Comparison of ENCODE assay signal across 21 cellular contexts in genomic region chr15:79066391-79067090, GRCh38. TPM values are rescaled to one million over a fixed set of nuclear protein-coding genes. Genes with fewer than 3 reads are reported as not detected.
DNase-seq lines count a peak whose midpoint lies in the region; ATAC-seq and TF ChIP-seq lines count a peak whose summit lies in the region.
"Had no signal": no experiment of that assay in that cellular context is flagged by ENCODE, and none has a peak within 500 bp of the region (broad histone marks: within the 10 kb centered on the region; RNA-seq: fewer than 3 reads in every experiment).

No MANE protein-coding gene starts in this region.

- peak overlapping the region; percentile 44 for H3K27ac Mint-ChIP-seq in stimulated activated effector memory CD8-positive, alpha-beta T cell treated with anti-CD3 and anti-CD28 coated beads, Interleukin-12 subunit alpha, Interleukin-12 subunit beta, amount 100 ng/mL, for 72 hours
- H3K27ac Mint-ChIP-seq: CD4-positive, alpha-beta memory T cell had no signal

- no peak overlapping the region for H3K9ac ChIP-seq in neuronal stem cell (ENCODE audit: low read depth, low read length, poor library complexity)

- no peak overlapping the region for H2BK5ac ChIP-seq in neuronal stem cell (ENCODE audit: low read length)

- H2AFZ ChIP-seq in neuronal stem cell (ENCODE audit: low read length), result no peak overlapping the region

- no peak overlapping the region for H2BK12ac ChIP-seq in neuronal stem cell (ENCODE audit: low read length)

- DNase-seq in RPMI8226 (peak; percentile 13), neuronal stem cell (ENCODE audit: low spot score) (no peak), GM20000 (ENCODE audit: low spot score) (no peak), SW 1271 (lab: John Stamatoyannopoulos, UW) (no peak), cortex of kidney (lab: John Stamatoyannopoulos, UW) (no peak)
- no peak for DNase-seq in stimulated activated effector memory CD8-positive, alpha-beta T cell treated with anti-CD3 and anti-CD28 coated beads, Interleukin-12 subunit alpha, Interleukin-12 subunit beta, amount 100 ng/mL, for 72 hours (ENCODE audit: low spot score in 2 of 2)
- DNase-seq: Caco-2; CD4-positive, alpha-beta memory T cell; DMS79 treated with DMSO at 0.1 percent for 48 hours; GF-D8; NCI-H1048; NCI-H2029 treated with DMSO at 0.1 percent for 48 hours; NCI-H226; NCI-H510A; NCI-H69; OCI-M1; Peyer's patch; SIG-M5 had no signal

- H3K36me3 Mint-ChIP-seq in stimulated activated effector memory CD8-positive, alpha-beta T cell treated with anti-CD3 and anti-CD28 coated beads, Interleukin-12 subunit alpha, Interleukin-12 subunit beta, amount 100 ng/mL, for 72 hours, result no peaks in the 10 kb centered on the region
- H3K36me3 Mint-ChIP-seq: CD4-positive, alpha-beta memory T cell had no signal

- H3K4me1 ChIP-seq in neuronal stem cell (ENCODE audit: control insufficient read depth in 2 of 2, insufficient read depth in 1 of 2, low read depth in 1 of 2, low read length in 2 of 2), result peaks cover 0 to 6% of the 10 kb centered on the region in 2 donors
- H3K4me1 ChIP-seq: Peyer's patch had no signal

- no peak overlapping the region for H3K4ac ChIP-seq in neuronal stem cell (ENCODE audit: low read length)

- no peaks in the 10 kb centered on the region for H3K36me3 ChIP-seq in neuronal stem cell (replicated peaks in 1 of 2; ENCODE audit: control insufficient read depth in 2 of 2, insufficient read depth in 2 of 2, low read length in 2 of 2)
- H3K36me3 ChIP-seq: Peyer's patch had no signal

- H2AK5ac ChIP-seq in neuronal stem cell (ENCODE audit: low read depth, low read length), result no peak overlapping the region

- no peak overlapping the region for H3K14ac ChIP-seq in neuronal stem cell (ENCODE audit: low read length)

- H3K27me3 ChIP-seq in neuronal stem cell (ENCODE audit: control insufficient read depth in 3 of 3, insufficient read depth in 3 of 3, low read depth in 1 of 3, low read length in 3 of 3), result peaks cover 0 to 35% (median 0%) of the 10 kb centered on the region in 3 experiments
- H3K27me3 ChIP-seq: Peyer's patch had no signal

- no peak overlapping the region for H3K4me3 ChIP-seq in neuronal stem cell (ENCODE audit: low read length in 2 of 2)
- H3K4me3 ChIP-seq: Peyer's patch had no signal

- no peak overlapping the region for H3K4me3 Mint-ChIP-seq in stimulated activated effector memory CD8-positive, alpha-beta T cell treated with anti-CD3 and anti-CD28 coated beads, Interleukin-12 subunit alpha, Interleukin-12 subunit beta, amount 100 ng/mL, for 72 hours
- H3K4me3 Mint-ChIP-seq: CD4-positive, alpha-beta memory T cell had no signal

- H3K79me1 ChIP-seq in neuronal stem cell (ENCODE audit: low read depth, low read length), result no peaks in the 10 kb centered on the region

- H3K27ac ChIP-seq in cingulate gyrus (ENCODE audit: low read depth, low read length), result peak overlapping the region; percentile 30
- no peak overlapping the region for H3K27ac ChIP-seq in neuronal stem cell (replicated peaks; ENCODE audit: low read length)
- H3K27ac ChIP-seq: HL-60, Peyer's patch had no signal

- H4K91ac ChIP-seq in neuronal stem cell (ENCODE audit: low read depth, low read length, poor library complexity), result no peak overlapping the region

- H4K8ac ChIP-seq in neuronal stem cell (ENCODE audit: low read depth, low read length), result no peak overlapping the region

- peak overlapping the region; percentile 55 for H3K18ac ChIP-seq in neuronal stem cell (ENCODE audit: low read length)

- H3K4me1 Mint-ChIP-seq in stimulated activated effector memory CD8-positive, alpha-beta T cell treated with anti-CD3 and anti-CD28 coated beads, Interleukin-12 subunit alpha, Interleukin-12 subunit beta, amount 100 ng/mL, for 72 hours, result no peaks in the 10 kb centered on the region
- H3K4me1 Mint-ChIP-seq: CD4-positive, alpha-beta memory T cell had no signal

- no peaks in the 10 kb centered on the region for H3K9me3 Mint-ChIP-seq in stimulated activated effector memory CD8-positive, alpha-beta T cell treated with anti-CD3 and anti-CD28 coated beads, Interleukin-12 subunit alpha, Interleukin-12 subunit beta, amount 100 ng/mL, for 72 hours
- H3K9me3 Mint-ChIP-seq: CD4-positive, alpha-beta memory T cell had no signal

- no peak for TF ChIP-seq CTCF in GM20000 (IDR thresholded peaks at IDR 0.05; ENCODE audit: extremely low read depth, missing control alignments)

- no peak overlapping the region for H3K23ac ChIP-seq in neuronal stem cell (ENCODE audit: low read depth, low read length, poor library complexity)

- ATAC-seq in stimulated activated effector memory CD8-positive, alpha-beta T cell treated with anti-CD3 and anti-CD28 coated beads, Interleukin-12 subunit alpha, Interleukin-12 subunit beta, amount 100 ng/mL, for 72 hours, result peak; percentile 3
- ATAC-seq in GM21529 (IDR thresholded peaks at IDR 0.05; ENCODE audit: unreplicated experiment), result no peak

- no peak overlapping the region for H2BK120ac ChIP-seq in neuronal stem cell (ENCODE audit: low read depth, low read length)

- WGBS in neuronal stem cell (ENCODE audit: extremely low coverage in 2 of 2, insufficient read length in 2 of 2, insufficient replicate concordance in 1 of 2), 2 donors, result no CpG with 5 or more reads among the region's 6 CpGs

- H2BK15ac ChIP-seq in neuronal stem cell (ENCODE audit: low read length), result no peak overlapping the region

- no peaks in the 10 kb centered on the region for H3K9me3 ChIP-seq in neuronal stem cell (replicated peaks in 1 of 2; ENCODE audit: control insufficient read depth in 2 of 2, insufficient read depth in 1 of 2, low read depth in 1 of 2, low read length in 2 of 2)
- H3K9me3 ChIP-seq: Caco-2, Peyer's patch had no signal

- no peak overlapping the region for H3K4me2 ChIP-seq in neuronal stem cell (ENCODE audit: insufficient read depth, low read length, poor library complexity, severe bottlenecking)

RNA-seq across cellular contexts. Expression of gene RASGRF1, which starts 24.0 kb away (rescaled TPM):
- polyA plus RNA-seq in neuronal stem cell (2013, experiment 1 of 2), result 0.07 TPM
- 0.01 TPM for polyA plus RNA-seq in neuronal stem cell (2013, experiment 2 of 2)
- polyA plus RNA-seq: CD4-positive, alpha-beta memory T cell had no signal
